ENCODE assay signal across 8 cellular contexts in genomic region chr5:7849531-7850240, GRCh38. TPM values are rescaled to one million over a fixed set of nuclear protein-coding genes. Genes with fewer than 3 reads are reported as not detected.
DNase-seq lines count a peak whose midpoint lies in the region; TF ChIP-seq lines count a peak whose summit lies in the region.

No MANE protein-coding gene starts in this region.

- peaks cover 5% of the 10 kb centered on the region for H3K27me3 ChIP-seq in BE2C

- no peaks in the 10 kb centered on the region; the same call in 1 of the 2 replicates for H3K9me3 ChIP-seq in BE2C

- H3K36me3 Mint-ChIP-seq in type B pancreatic cell, result no peaks in the 10 kb centered on the region

- peak overlapping the region; percentile 41 for H3K4me3 ChIP-seq in BE2C (ENCODE audit: low read depth, low read length)

- DNase-seq in BE2C, result peak; percentile 37
- peak; percentile 19 for DNase-seq in HuH-7.5 (ENCODE audit: low spot score)
- DNase-seq in cerebellum (ENCODE audit: low spot score), result peak; percentile 17
- DNase-seq in medulla oblongata (ENCODE audit: extremely low spot score), result peak; percentile 32
- no peak for DNase-seq in type B pancreatic cell (ENCODE audit: extremely low spot score, unreplicated experiment)
- no peak for DNase-seq in NCI-H1436 treated with DMSO at 0.1 percent for 48 hours (lab: John Stamatoyannopoulos, UW)
- DNase-seq in mucosa of gallbladder (ENCODE audit: low spot score), result no peak
- DNase-seq in activated CD4-positive, CD25-positive, alpha-beta regulatory T cell treated with anti-CD3 and anti-CD28 coated beads, Interleukin-2, amount 50 U/mL, for 72 hours, result no peak

- TF ChIP-seq CTCF in BE2C (IDR thresholded peaks at IDR 0.05; ENCODE audit: low read depth, low read length) (peak; percentile 32; the same call in 1 of the 2 replicates), type B pancreatic cell (conservative IDR thresholded peaks at IDR 0.05) (peak; percentile 36)

- peaks cover 10% of the 10 kb centered on the region for H3K4me1 Mint-ChIP-seq in type B pancreatic cell (ENCODE audit: unreplicated experiment)

- peaks cover 14% of the 10 kb centered on the region for H3K9me3 Mint-ChIP-seq in type B pancreatic cell

- no peak overlapping the region for H3K27ac Mint-ChIP-seq in type B pancreatic cell

- H3K36me3 ChIP-seq in BE2C, result no peaks in the 10 kb centered on the region

- no peaks in the 10 kb centered on the region; the same call in 1 of the 2 replicates for H3K4me1 ChIP-seq in BE2C

- peak overlapping the region; percentile 89 for H3K4me3 Mint-ChIP-seq in type B pancreatic cell

- H3K27me3 Mint-ChIP-seq in type B pancreatic cell, result peaks cover 15% of the 10 kb centered on the region

RNA-seq across cellular contexts. Expression of gene CFAP90, which starts 1.2 kb away (rescaled TPM):
- polyA plus RNA-seq in BE2C (2012; ENCODE audit: insufficient read depth, insufficient read length, low read depth), result not detected
- total RNA-seq in cerebellum (2.7 TPM), type B pancreatic cell (ENCODE audit: low replicate concordance) (1.3 and 5.3 TPM in 2 replicates), mucosa of gallbladder (not detected)

RNA-seq across cellular contexts. Expression of gene FASTKD3, which starts 19.1 kb away (rescaled TPM):
- 12.6 TPM for polyA plus RNA-seq in BE2C (2012; ENCODE audit: insufficient read depth, insufficient read length, low read depth)
- total RNA-seq in cerebellum (13.6 TPM), type B pancreatic cell (ENCODE audit: low replicate concordance) (7.3 and 10.7 TPM in 2 replicates), mucosa of gallbladder (5.5 TPM)

RNA-seq across cellular contexts. Expression of gene MTRR, which starts 19.3 kb away (rescaled TPM):
- polyA plus RNA-seq in BE2C (2012; ENCODE audit: insufficient read depth, insufficient read length, low read depth), result 67.3 TPM
- total RNA-seq in cerebellum (38.0 TPM), type B pancreatic cell (ENCODE audit: low replicate concordance) (33.7 and 49.3 TPM in 2 replicates), mucosa of gallbladder (42.9 TPM)

Comparison
In these comparisons a context has a peak if more than half of its experiments do, and no peak if none do; other contexts are left out.
1. DNase-seq: peak in BE2C (single experiment), HuH-7.5 (single experiment), cerebellum (single experiment) and medulla oblongata (single experiment); none in type B pancreatic cell (single experiment), NCI-H1436 treated with DMSO at 0.1 percent for 48 hours (single experiment), mucosa of gallbladder (single experiment) and activated CD4-positive, CD25-positive, alpha-beta regulatory T cell treated with anti-CD3 and anti-CD28 coated beads, Interleukin-2, amount 50 U/mL, for 72 hours (single experiment).